In the genomic region with DNA sequence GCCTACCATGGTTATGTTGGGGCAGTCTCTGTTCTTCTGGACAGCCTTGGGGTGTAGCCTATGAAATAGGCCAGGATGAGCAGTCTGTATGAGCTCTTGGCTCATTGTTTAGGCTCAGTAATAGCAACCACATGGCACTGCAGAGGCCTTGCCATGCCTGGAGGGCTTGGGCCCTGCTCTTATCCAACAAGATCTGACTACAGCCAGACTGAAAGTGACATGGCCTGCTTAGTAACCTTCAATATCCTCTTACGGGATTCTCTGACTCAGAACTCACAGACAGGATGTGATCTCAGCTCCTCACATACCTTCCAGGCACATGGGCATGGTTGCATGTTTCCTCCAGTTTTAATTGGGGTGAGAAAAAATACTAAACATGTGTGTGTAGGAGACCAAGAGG, we compare ENCODE assay signal across 8 cellular contexts.
DNase-seq lines count a peak whose midpoint lies in the region; ATAC-seq and TF ChIP-seq lines count a peak whose summit lies in the region.

No MANE protein-coding gene starts in this region.

- H3K4me3 ChIP-seq in suprapubic skin, result no peak overlapping the region

- H3K4me1 ChIP-seq in suprapubic skin, result peaks cover 37% of the 10 kb centered on the region

- peak overlapping the region; percentile 47 for H3K27ac ChIP-seq in suprapubic skin

- no peak for TF ChIP-seq EP300 in suprapubic skin (IDR thresholded peaks at IDR 0.05)

- H3K36me3 ChIP-seq in suprapubic skin, result no peaks in the 10 kb centered on the region

- no peaks in the 10 kb centered on the region for H3K9me3 ChIP-seq in suprapubic skin

- no peak for TF ChIP-seq CTCF in AG09319 (IDR thresholded peaks at IDR 0.05; ENCODE audit: low read depth, low read length)
- TF ChIP-seq CTCF in suprapubic skin (IDR thresholded peaks at IDR 0.05), result no peak

- DNase-seq in AG09319 (ENCODE audit: extremely low read depth, low read depth) (peak; percentile 100), activated T-cell treated with anti-CD3 and anti-CD28 coated beads for 48 hours (ENCODE audit: low read depth) (peak; percentile 51), iPS-NIHi7 (ENCODE audit: extremely low spot score) (peak; percentile 22), suprapubic skin (ENCODE audit: low spot score in 2 of 2) (peak in 1 of 2 donors; percentile 59), DMS79 treated with DMSO at 0.1 percent for 48 hours (lab: John Stamatoyannopoulos, UW) (no peak), superior temporal gyrus (ENCODE audit: extremely low spot score) (no peak)

- ATAC-seq in GM19351 (IDR thresholded peaks at IDR 0.05; ENCODE audit: unreplicated experiment) (peak; percentile 87), HG03565 (IDR thresholded peaks at IDR 0.05; ENCODE audit: unreplicated experiment) (peak; percentile 84)

- WGBS in suprapubic skin, result 11% methylated on average over 1 of the region's 1 CpG

- H3K27me3 ChIP-seq in suprapubic skin, result no peaks in the 10 kb centered on the region

- TF ChIP-seq POLR2A in suprapubic skin (IDR thresholded peaks at IDR 0.05), result no peak

Comparison
In these comparisons a context has a peak if more than half of its experiments do, and no peak if none do; other contexts are left out.
1. DNase-seq: peak in AG09319 (single experiment), activated T-cell treated with anti-CD3 and anti-CD28 coated beads for 48 hours (single experiment) and iPS-NIHi7 (single experiment); none in DMS79 treated with DMSO at 0.1 percent for 48 hours (single experiment) and superior temporal gyrus (single experiment).